In genomic region chr15:81253846-81254245, GRCh38 we compare ENCODE assay signal across 25 cellular contexts. TPM values are rescaled to one million over a fixed set of nuclear protein-coding genes. Genes with fewer than 3 reads are reported as not detected.
"Had no signal": no experiment of that assay in that cellular context is flagged by ENCODE, and none has a peak within 500 bp of the region (broad histone marks: within the 10 kb centered on the region; RNA-seq: fewer than 3 reads in every experiment).

No MANE protein-coding gene starts in this region.

- DNase-seq: activated CD4-positive, alpha-beta T cell treated with anti-CD3 and anti-CD28 coated beads for 48 hours; activated CD4-positive, alpha-beta T cell treated with anti-CD3 and anti-CD28 coated beads, Interleukin-2, amount 50 U/mL, for 4 hours; activated CD4-positive, CD25-positive, alpha-beta regulatory T cell treated with anti-CD3 and anti-CD28 coated beads, Interleukin-2, amount 50 U/mL, for 72 hours; activated CD8-positive, alpha-beta memory T cell treated with anti-CD3 and anti-CD28 coated beads, Interleukin-2, amount 50 U/mL, for 48 hours; activated CD8-positive, alpha-beta T cell treated with anti-CD3 and anti-CD28 coated beads, Interleukin-2, amount 10 ng/mL, durations not matched to agents 7 days and 5 days; activated effector memory CD4-positive, alpha-beta T cell treated with Interleukin-2 at 50 U/mL for 16 hours; activated naive CD4-positive, alpha-beta T cell; aorta; NCI-H1092; NCI-H1417; NCI-H1930; NCI-H2171; NCI-H226; NCI-H526 treated with DMSO at 0.1 percent for 48 hours; NCI-H82; Right ventricle myocardium superior; T-helper 17 cell; T-helper 9 cell had no signal

- H3K36me3 ChIP-seq: SJSA1 had no signal

- ATAC-seq: activated CD8-positive, alpha-beta T cell treated with anti-CD3 and anti-CD28 coated beads, Interleukin-2, amount 10 ng/mL, durations not matched to agents 7 days and 5 days; Panc1; T-helper 17 cell; WTC11 had no signal

- H3K4me1 ChIP-seq: SJSA1 had no signal

- H3K27ac ChIP-seq: RWPE1, SJSA1 had no signal

- H3K4me3 ChIP-seq: SJSA1 had no signal

- H3K9me3 ChIP-seq: SJSA1 had no signal

RNA-seq across cellular contexts. Expression of gene IL16, which starts 57.2 kb away (rescaled TPM):
- total RNA-seq: LHCN-M2, M059J, NCI-H460, SJSA1 had no signal
